ENCODE assay signal across 1 cellular context in the genomic region with DNA sequence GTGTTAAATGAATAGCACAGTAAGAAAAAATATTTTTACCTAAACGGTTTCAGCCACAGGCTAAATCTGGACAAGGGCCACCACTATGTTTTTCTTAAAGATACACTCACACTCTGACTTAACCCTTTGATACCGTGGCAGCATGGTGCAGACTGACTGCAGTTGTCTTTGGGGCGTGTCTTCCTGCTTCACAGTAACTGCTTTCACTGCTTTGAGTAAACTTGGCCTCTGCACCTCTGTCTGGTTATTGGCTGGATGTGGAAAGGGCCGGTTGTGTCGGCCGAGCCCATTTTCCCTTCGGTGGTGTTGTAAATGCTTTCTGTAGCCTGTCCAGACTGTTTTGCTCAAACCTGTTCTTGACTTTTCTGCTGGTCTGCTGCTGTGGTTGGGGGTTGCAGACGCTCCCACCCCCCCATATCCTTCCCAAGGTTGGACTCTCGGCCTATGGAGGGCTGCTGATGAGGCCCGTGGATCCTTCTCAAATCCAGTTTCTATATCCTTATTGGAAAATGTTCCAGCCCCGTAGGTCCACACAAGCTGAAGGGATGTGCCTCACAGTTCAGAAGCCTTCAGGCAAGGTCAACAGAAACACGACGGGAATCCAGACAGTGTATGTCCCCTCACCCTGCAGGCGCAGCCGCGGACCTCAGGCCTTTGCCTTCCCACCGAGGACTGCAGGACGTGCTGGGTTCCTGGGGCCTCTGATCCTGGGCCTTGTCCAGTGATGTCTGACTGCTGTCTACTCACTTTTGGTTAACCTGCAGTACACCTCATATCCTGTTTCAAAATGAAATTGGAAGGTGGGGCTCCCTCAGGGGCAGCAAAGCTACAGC.
TF ChIP-seq lines count a peak whose summit lies in the region.

No MANE protein-coding gene starts in this region.

TF ChIP-seq in H1, 55 proteins besides CTCF, POLR2A, EP300 and RAD21:
- TF ChIP-seq SIN3A (conservative IDR thresholded peaks at IDR 0.05 in 1 of 2, IDR thresholded peaks at IDR 0.05 in 1 of 2; ENCODE audit: low read depth in 1 of 2, low read length in 2 of 2) (no peak), CHD1 (IDR thresholded peaks at IDR 0.05; ENCODE audit: low read depth, low read length) (no peak), SP2 (IDR thresholded peaks at IDR 0.05; ENCODE audit: low read length) (no peak), SIX5 (IDR thresholded peaks at IDR 0.05; ENCODE audit: low read depth, low read length) (no peak), JUN (IDR thresholded peaks at IDR 0.05; ENCODE audit: low read depth, low read length) (no peak), CBX5 (IDR thresholded peaks at IDR 0.05; ENCODE audit: low read depth, low read length) (no peak), HDAC6 (IDR thresholded peaks at IDR 0.05; ENCODE audit: low read depth, low read length) (no peak), SAP30 (IDR thresholded peaks at IDR 0.05; ENCODE audit: insufficient read depth, insufficient replicate concordance, low read length) (no peak), KDM5A (IDR thresholded peaks at IDR 0.05; ENCODE audit: low read length) (no peak), RFX5 (IDR thresholded peaks at IDR 0.05; ENCODE audit: borderline replicate concordance, low read depth, low read length) (no peak), RNF2 (IDR thresholded peaks at IDR 0.05; ENCODE audit: borderline replicate concordance, low read depth, low read length, missing control alignments, poor library complexity, severe bottlenecking) (no peak), RXRA (IDR thresholded peaks at IDR 0.05; ENCODE audit: insufficient read depth, low read depth, low read length) (no peak), PHF8 (conservative IDR thresholded peaks at IDR 0.05; ENCODE audit: low read depth, low read length) (no peak), POU5F1 (IDR thresholded peaks at IDR 0.05; ENCODE audit: low read depth, low read length) (no peak), TAF1 (IDR thresholded peaks at IDR 0.05; ENCODE audit: low read depth, low read length) (no peak)
- TF ChIP-seq, protein P1, sequence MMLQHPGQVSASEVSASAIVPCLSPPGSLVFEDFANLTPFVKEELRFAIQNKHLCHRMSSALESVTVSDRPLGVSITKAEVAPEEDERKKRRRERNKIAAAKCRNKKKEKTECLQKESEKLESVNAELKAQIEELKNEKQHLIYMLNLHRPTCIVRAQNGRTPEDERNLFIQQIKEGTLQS (IDR thresholded peaks at IDR 0.05; ENCODE audit: insufficient read depth, low read depth, low read length): no peak
- TF ChIP-seq, protein P2, sequence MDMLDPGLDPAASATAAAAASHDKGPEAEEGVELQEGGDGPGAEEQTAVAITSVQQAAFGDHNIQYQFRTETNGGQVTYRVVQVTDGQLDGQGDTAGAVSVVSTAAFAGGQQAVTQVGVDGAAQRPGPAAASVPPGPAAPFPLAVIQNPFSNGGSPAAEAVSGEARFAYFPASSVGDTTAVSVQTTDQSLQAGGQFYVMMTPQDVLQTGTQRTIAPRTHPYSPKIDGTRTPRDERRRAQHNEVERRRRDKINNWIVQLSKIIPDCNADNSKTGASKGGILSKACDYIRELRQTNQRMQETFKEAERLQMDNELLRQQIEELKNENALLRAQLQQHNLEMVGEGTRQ (IDR thresholded peaks at IDR 0.05; ENCODE audit: low read length): no peak
